Comparison of ENCODE assay signal across 22 cellular contexts in the genomic region with DNA sequence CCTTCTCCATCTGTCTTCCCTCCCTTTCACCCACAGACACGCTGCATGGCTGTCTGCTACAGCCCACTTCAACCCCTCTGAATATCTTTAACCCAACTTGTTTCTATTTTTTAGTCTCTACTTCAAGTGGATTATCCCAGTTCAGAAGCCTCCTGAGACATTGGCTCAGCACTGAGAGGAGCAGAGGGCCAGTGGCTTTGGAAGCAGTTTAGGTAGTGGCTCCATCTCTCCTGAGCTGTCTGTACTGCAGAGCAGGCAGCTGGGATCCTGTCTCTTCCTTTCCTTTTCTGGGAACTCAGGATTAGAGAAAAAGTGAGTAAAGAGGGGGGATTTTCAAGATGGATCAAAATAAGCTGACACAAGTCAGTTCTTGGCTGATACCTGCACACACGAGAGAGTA.
"Had no signal": no experiment of that assay in that cellular context is flagged by ENCODE, and none has a peak within 500 bp of the region (broad histone marks: within the 10 kb centered on the region; RNA-seq: fewer than 3 reads in every experiment).

No MANE protein-coding gene starts in this region.

- H3K9me3 ChIP-seq: esophagus squamous epithelium, gastroesophageal sphincter, heart right ventricle, left lung, lower lobe of right lung, mucosa of descending colon had no signal

- H3K27ac Mint-ChIP-seq: dendritic cell treated with granulocyte-macrophage colony-stimulating factor and Interleukin-4, amounts not matched to agents 40 ng/mL and 50 ng/mL, for 4 days; mesothelial cell of epicardium had no signal

- H3K27ac ChIP-seq: dorsolateral prefrontal cortex, epithelial cell of prostate, esophagus squamous epithelium, gastroesophageal sphincter, heart right ventricle, left lung, lower lobe of right lung had no signal

- DNase-seq: cortex of kidney; dorsolateral prefrontal cortex; effector CD4-positive, alpha-beta T cell; effector memory CD4-positive, alpha-beta T cell; erythroblast; esophagus squamous epithelium; foreskin fibroblast; head of caudate nucleus; heart right ventricle; hippocampal formation; left cardiac atrium; left lung; left ventricle myocardium superior; lower lobe of right lung; mesenchymal stem cell; mucosa of descending colon; naive B cell had no signal

- H3K27me3 ChIP-seq: esophagus squamous epithelium had no signal

- H3K36me3 Mint-ChIP-seq: mesothelial cell of epicardium, naive B cell had no signal

- H3K27me3 Mint-ChIP-seq: dendritic cell treated with granulocyte-macrophage colony-stimulating factor and Interleukin-4, amounts not matched to agents 40 ng/mL and 50 ng/mL, for 4 days had no signal

- H3K9me3 Mint-ChIP-seq: dendritic cell treated with granulocyte-macrophage colony-stimulating factor and Interleukin-4, amounts not matched to agents 40 ng/mL and 50 ng/mL, for 4 days; mesothelial cell of epicardium had no signal

- H3K4me3 ChIP-seq: dorsolateral prefrontal cortex, esophagus squamous epithelium, gastroesophageal sphincter, heart right ventricle, left lung, lower lobe of right lung, mucosa of descending colon had no signal

- H3K36me3 ChIP-seq: esophagus squamous epithelium, gastroesophageal sphincter, heart right ventricle, left lung, lower lobe of right lung had no signal

- H3K4me3 Mint-ChIP-seq: dendritic cell treated with granulocyte-macrophage colony-stimulating factor and Interleukin-4, amounts not matched to agents 40 ng/mL and 50 ng/mL, for 4 days; mesothelial cell of epicardium; naive B cell had no signal

- H3K4me1 Mint-ChIP-seq: mesothelial cell of epicardium, naive B cell had no signal

- H3K4me1 ChIP-seq: esophagus squamous epithelium, gastroesophageal sphincter, heart right ventricle, left lung, lower lobe of right lung had no signal

- ATAC-seq: esophagus mucosa, gastroesophageal sphincter, heart right ventricle, left cardiac atrium, left lung, left ventricle myocardium superior, lower lobe of right lung, mucosa of descending colon had no signal
